Comparison of ENCODE assay signal across 30 cellular contexts in the genomic region with DNA sequence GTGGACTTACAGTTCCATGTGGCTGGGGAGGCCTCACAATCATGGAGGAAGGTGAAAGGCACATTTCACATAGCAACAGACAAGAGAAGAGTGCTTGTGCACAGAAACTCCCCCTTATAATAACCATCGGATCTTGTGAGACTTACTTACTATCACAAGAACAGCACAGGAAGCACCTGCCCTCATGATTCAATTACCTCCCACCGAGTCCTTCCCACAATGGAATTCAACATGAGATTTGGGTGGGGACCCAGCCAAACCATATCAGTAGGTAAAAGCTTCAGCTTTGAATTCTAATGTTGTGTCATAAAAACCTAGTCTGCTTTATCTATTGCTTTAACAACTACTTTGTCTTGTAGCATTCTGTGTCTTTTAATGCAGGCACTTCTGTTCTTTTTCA.
"Had no signal": no experiment of that assay in that cellular context is flagged by ENCODE, and none has a peak within 500 bp of the region (broad histone marks: within the 10 kb centered on the region; RNA-seq: fewer than 3 reads in every experiment).

No MANE protein-coding gene starts in this region.

- ATAC-seq: foreskin keratinocyte; gastroesophageal sphincter; heart left ventricle; naive thymus-derived CD4-positive, alpha-beta T cell; psoas muscle; right cardiac atrium; stimulated activated effector memory CD8-positive, alpha-beta T cell treated with anti-CD3 and anti-CD28 coated beads, Interleukin-12 subunit alpha, Interleukin-12 subunit beta, amount 100 ng/mL, for 72 hours had no signal

- H3K36me3 ChIP-seq: esophagus muscularis mucosa, gastroesophageal sphincter, heart left ventricle, neural progenitor cell, ovary, sigmoid colon, stomach, thyroid gland, vagina had no signal

- H3K4me3 Mint-ChIP-seq: naive thymus-derived CD4-positive, alpha-beta T cell; nephron; neural progenitor cell; stimulated activated effector memory CD8-positive, alpha-beta T cell treated with anti-CD3 and anti-CD28 coated beads, Interleukin-12 subunit alpha, Interleukin-12 subunit beta, amount 100 ng/mL, for 72 hours had no signal

- H3K4me3 ChIP-seq: coronary artery, esophagus muscularis mucosa, gastroesophageal sphincter, heart left ventricle, hepatocyte, lung, neural progenitor cell, ovary, psoas muscle, sigmoid colon, stomach, thyroid gland, vagina had no signal

- H3K27ac Mint-ChIP-seq: naive thymus-derived CD4-positive, alpha-beta T cell; nephron; neural progenitor cell; stimulated activated effector memory CD8-positive, alpha-beta T cell treated with anti-CD3 and anti-CD28 coated beads, Interleukin-12 subunit alpha, Interleukin-12 subunit beta, amount 100 ng/mL, for 72 hours had no signal

- H3K9me3 ChIP-seq: esophagus muscularis mucosa, gastroesophageal sphincter, heart left ventricle, ovary, psoas muscle, sigmoid colon, stomach, thyroid gland, vagina had no signal

- H3K27me3 ChIP-seq: esophagus muscularis mucosa, foreskin keratinocyte, heart left ventricle, hepatocyte, neural progenitor cell, ovary, sigmoid colon, stomach, thyroid gland, vagina had no signal

- H3K4me1 Mint-ChIP-seq: naive thymus-derived CD4-positive, alpha-beta T cell; nephron; stimulated activated effector memory CD8-positive, alpha-beta T cell treated with anti-CD3 and anti-CD28 coated beads, Interleukin-12 subunit alpha, Interleukin-12 subunit beta, amount 100 ng/mL, for 72 hours had no signal

- H3K4me1 ChIP-seq: esophagus muscularis mucosa, foreskin keratinocyte, gastroesophageal sphincter, heart left ventricle, psoas muscle, sigmoid colon, stomach, thyroid gland, vagina had no signal

- H3K36me3 Mint-ChIP-seq: naive thymus-derived CD4-positive, alpha-beta T cell; neural progenitor cell; stimulated activated effector memory CD8-positive, alpha-beta T cell treated with anti-CD3 and anti-CD28 coated beads, Interleukin-12 subunit alpha, Interleukin-12 subunit beta, amount 100 ng/mL, for 72 hours had no signal

- H3K27ac ChIP-seq: coronary artery, esophagus muscularis mucosa, foreskin keratinocyte, gastroesophageal sphincter, heart left ventricle, hepatocyte, neural progenitor cell, ovary, psoas muscle, sigmoid colon, stomach, thyroid gland, vagina had no signal

- DNase-seq: dermis blood vessel endothelial cell; effector memory CD4-positive, alpha-beta T cell; foreskin keratinocyte; heart left ventricle; islet precursor cell; kidney glomerular epithelial cell; mesenchymal stem cell; midbrain; naive thymus-derived CD4-positive, alpha-beta T cell; nucleus accumbens; ovary; posterior cingulate gyrus; psoas muscle; right cardiac atrium; sigmoid colon; stimulated activated CD4-positive, alpha-beta T cell treated with anti-CD3 and anti-CD28 coated beads, Interleukin-2, amount 100 ng/mL, for 24 hours; stimulated activated CD4-positive, alpha-beta T cell treated with anti-CD3 and anti-CD28 coated beads, Interleukin-4, amount 100 ng/mL, for 24 hours; stimulated activated naive CD4-positive, alpha-beta T cell treated with Interleukin-2 at 50 U/mL for 16 hours; stomach; thyroid gland; trophoblast cell had no signal
